Comparison of ENCODE assay signal across 1 cellular context in the genomic region with DNA sequence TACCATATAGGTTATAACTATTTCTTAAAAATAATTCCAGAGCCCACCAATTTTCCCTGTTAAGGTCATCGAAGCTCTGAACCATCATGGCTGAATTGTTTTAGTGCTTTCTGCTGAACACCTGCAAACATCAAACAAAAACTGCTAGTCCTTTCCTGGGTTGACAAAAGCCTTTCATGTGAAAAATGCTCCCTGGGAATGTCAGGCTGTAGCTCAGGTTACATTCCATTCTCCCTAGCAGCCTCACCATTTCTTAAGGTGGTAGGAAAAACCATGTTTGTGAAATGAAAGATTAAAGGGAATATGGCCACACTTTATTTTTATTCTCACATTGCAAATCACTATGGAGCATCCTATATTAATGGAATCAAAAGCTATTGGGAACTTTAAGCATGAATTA.
TF ChIP-seq lines count a peak whose summit lies in the region.

No MANE protein-coding gene starts in this region.

TF ChIP-seq in GM23338, 12 proteins besides CTCF, POLR2A, EP300 and RAD21 (continued from another document):
- TF ChIP-seq NANOG (IDR thresholded peaks at IDR 0.05; ENCODE audit: borderline replicate concordance) (0 out of 2 replicates have a peak, but pooled peaks have one; percentile 49), POLR2AphosphoS5 (IDR thresholded peaks at IDR 0.05; ENCODE audit: low read depth) (no peak), EZH2 (IDR thresholded peaks at IDR 0.05; ENCODE audit: low read depth, unreplicated experiment) (no peak)
